ENCODE assay signal across 30 cellular contexts in the genomic region with DNA sequence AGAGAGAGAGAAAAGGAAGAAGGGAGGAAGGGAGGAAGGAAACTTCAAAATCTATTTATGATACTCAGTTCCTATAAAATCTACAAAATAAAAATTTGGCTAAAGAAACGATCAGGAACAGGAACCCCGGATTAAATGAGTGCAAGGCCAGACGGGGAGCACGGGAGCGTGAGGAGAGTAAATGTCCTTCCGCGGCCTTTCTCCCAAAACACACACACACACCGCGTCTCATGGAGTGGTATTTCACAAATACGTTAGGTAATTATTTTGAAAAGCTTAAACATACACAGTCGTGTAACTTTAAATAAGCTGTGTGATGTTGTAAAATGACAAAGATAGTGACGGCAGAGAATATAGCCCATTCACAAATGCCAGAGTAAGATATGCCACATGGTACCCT.
"Had no signal": no experiment of that assay in that cellular context is flagged by ENCODE, and none has a peak within 500 bp of the region (broad histone marks: within the 10 kb centered on the region; RNA-seq: fewer than 3 reads in every experiment).

No MANE protein-coding gene starts in this region.

- H3K36me3 Mint-ChIP-seq: activated CD8-positive, alpha-beta memory T cell treated with anti-CD3 and anti-CD28 coated beads, Interleukin-2, amount 10 ng/mL, durations not matched to agents 7 days and 5 days; activated naive CD8-positive, alpha-beta T cell; brain; T-cell had no signal

- DNase-seq: activated B cell treated with CpG ODN at 0.5 μM for 24 hours; activated CD4-positive, alpha-beta T cell treated with anti-CD3 and anti-CD28 coated beads for 1 hour; activated CD4-positive, alpha-beta T cell treated with anti-CD3 and anti-CD28 coated beads, Interleukin-2, amount 10 ng/mL, durations not matched to agents 24 days and 14 days; activated CD4-positive, alpha-beta T cell treated with anti-CD3 and anti-CD28 coated beads, Interleukin-2, amount 50 U/mL, for 48 hours; activated CD8-positive, alpha-beta memory T cell treated with anti-CD3 and anti-CD28 coated beads, Interleukin-2, amount 10 ng/mL, durations not matched to agents 7 days and 5 days; activated effector memory CD4-positive, alpha-beta T cell treated with Interleukin-2 at 50 U/mL for 16 hours; activated naive CD4-positive, alpha-beta T cell; activated T-cell treated with anti-CD3 and anti-CD28 coated beads, Interleukin-2, amount 50 U/mL, for 24 hours; amygdala; NCI-H1092; NCI-H1417; NCI-H1694; NCI-H2029; NCI-H2107; NCI-H2171 treated with DMSO at 0.1 percent for 48 hours; NCI-H226; NCI-H526; NK-92 treated with Interleukin-12 subunit alpha and Interleukin-12 subunit beta, amount 100 ng/mL, for 24 hours; OCI-M1; RPMI8226; T-cell; T-helper 2 cell; T1000 had no signal

- H3K4me3 Mint-ChIP-seq: activated B cell treated with CpG ODN at 0.5 μM for 24 hours; activated CD8-positive, alpha-beta memory T cell treated with anti-CD3 and anti-CD28 coated beads, Interleukin-2, amount 10 ng/mL, durations not matched to agents 7 days and 5 days; activated naive CD8-positive, alpha-beta T cell; activated T-cell treated with anti-CD3 and anti-CD28 coated beads, Interleukin-2, amount 50 U/mL, for 24 hours; activated T-helper 1 cell treated with anti-CD3 and anti-CD28 coated beads, Interleukin-12 subunit alpha, Interleukin-12 subunit beta, Interleukin-2, Interleukin-4 antibody, amounts not matched to agents 30 ng/mL and 10 ng/mL and 1 ng/mL, durations not matched to agents 14 hours and 24 hours and 36 hours; brain had no signal

- H3K9me3 Mint-ChIP-seq: activated B cell treated with CpG ODN at 0.5 μM for 24 hours; activated CD4-positive, alpha-beta T cell treated with anti-CD3 and anti-CD28 coated beads, Interleukin-2, amount 10 ng/mL, durations not matched to agents 24 days and 14 days; activated T-cell treated with anti-CD3 and anti-CD28 coated beads, Interleukin-2, amount 50 U/mL, for 24 hours; activated T-helper 1 cell treated with anti-CD3 and anti-CD28 coated beads, Interleukin-12 subunit alpha, Interleukin-12 subunit beta, Interleukin-2, Interleukin-4 antibody, amounts not matched to agents 30 ng/mL and 10 ng/mL and 1 ng/mL, durations not matched to agents 14 hours and 24 hours and 36 hours; T-cell had no signal

- H3K36me3 ChIP-seq: cardiac muscle cell had no signal

- H3K27ac Mint-ChIP-seq: activated CD4-positive, alpha-beta T cell treated with anti-CD3 and anti-CD28 coated beads, Interleukin-2, amount 10 ng/mL, durations not matched to agents 24 days and 14 days; activated CD8-positive, alpha-beta memory T cell treated with anti-CD3 and anti-CD28 coated beads, Interleukin-2, amount 10 ng/mL, durations not matched to agents 7 days and 5 days; activated naive CD8-positive, alpha-beta T cell; activated T-cell treated with anti-CD3 and anti-CD28 coated beads, Interleukin-2, amount 50 U/mL, for 24 hours; activated T-helper 1 cell treated with anti-CD3 and anti-CD28 coated beads, Interleukin-12 subunit alpha, Interleukin-12 subunit beta, Interleukin-2, Interleukin-4 antibody, amounts not matched to agents 30 ng/mL and 10 ng/mL and 1 ng/mL, durations not matched to agents 14 hours and 24 hours and 36 hours had no signal

- ATAC-seq: activated CD8-positive, alpha-beta memory T cell treated with anti-CD3 and anti-CD28 coated beads, Interleukin-2, amount 10 ng/mL, durations not matched to agents 7 days and 5 days; Panc1; Right ventricle myocardium inferior; T-cell had no signal

- H3K4me3 ChIP-seq: cardiac muscle cell, SK-N-MC had no signal
